In the genomic region with DNA sequence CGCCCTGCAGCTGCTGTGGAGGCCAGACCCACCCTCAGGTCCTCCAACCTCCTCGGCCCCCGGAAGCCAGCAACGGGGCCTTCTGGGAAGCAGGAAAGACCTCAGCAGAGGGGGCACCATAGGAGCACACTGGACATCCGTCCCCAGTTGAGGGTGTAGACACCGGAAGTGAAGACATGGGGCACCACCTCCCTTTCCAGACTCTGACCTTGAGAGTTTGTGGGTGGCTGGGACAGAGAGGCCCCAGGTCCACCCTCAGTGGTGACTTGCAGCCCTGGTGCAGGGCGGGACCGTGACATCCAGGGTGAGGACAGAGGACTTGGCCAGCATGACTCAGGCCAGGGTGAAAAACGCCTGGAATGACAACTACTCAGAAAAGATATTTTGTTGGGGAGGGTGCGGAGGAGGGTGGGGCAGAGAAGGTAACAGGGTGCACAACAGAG, we compare ENCODE assay signal across 8 cellular contexts. TPM values are rescaled to one million over a fixed set of nuclear protein-coding genes. Genes with fewer than 3 reads are reported as not detected.
DNase-seq lines count a peak whose midpoint lies in the region; ATAC-seq, FAIRE-seq and TF ChIP-seq lines count a peak whose summit lies in the region.

No MANE protein-coding gene starts in this region.

- peak overlapping the region; percentile 44 to 79 (median 72) for H3K27ac ChIP-seq in pancreas

- intact Hi-C loops in pancreas (cut with DNase I) = no loop called here

- ATAC-seq in pancreas (peak in 3 of 4 donors; percentile 54 to 66 (median 61)), GM21528 (IDR thresholded peaks at IDR 0.05; ENCODE audit: low FRiP score, unreplicated experiment) (no peak)

- no peak for DNase-seq in GM19239 (ENCODE audit: insufficient read length, low spot score)
- DNase-seq in T1000 (lab: John Stamatoyannopoulos, UW) = peak; percentile 85
- peak; percentile 94 to 97 for DNase-seq in foreskin fibroblast
- peak in 3 of 6 donors; percentile 36 to 58 (median 55) for DNase-seq in pancreas
- DNase-seq in medulla oblongata (ENCODE audit: extremely low spot score) = no peak
- no peak for DNase-seq in central memory CD4-positive, alpha-beta T cell
- no peak for DNase-seq in NCI-H2196 (lab: John Stamatoyannopoulos, UW; ENCODE audit: unreplicated experiment)

- peaks cover 0 to 10% (median 4%) of the 10 kb centered on the region in 3 donors for H3K4me1 ChIP-seq in pancreas

- TF ChIP-seq CTCF in foreskin fibroblast (IDR thresholded peaks at IDR 0.05; ENCODE audit: low read depth, low read length) (no peak), pancreas (IDR thresholded peaks at IDR 0.05) (no peak)

- peak; percentile 73 for FAIRE-seq in GM19239 (lab: Jason Lieb, UNC)
- FAIRE-seq in pancreas (lab: Jason Lieb, UNC) = no peak

- H3K27me3 ChIP-seq in pancreas = no peaks in the 10 kb centered on the region

- H3K4me3 ChIP-seq in foreskin fibroblast (ENCODE audit: low read depth in 1 of 2, low read length in 2 of 2) = peak overlapping the region; percentile 33 to 36
- no peak overlapping the region for H3K4me3 ChIP-seq in pancreas

- WGBS in pancreas, 2 donors = 62 to 71% methylated on average over 10 of the region's 10 CpGs

- no peaks in the 10 kb centered on the region for H3K36me3 ChIP-seq in pancreas

- H3K9me3 ChIP-seq in pancreas = no peaks in the 10 kb centered on the region

RNA-seq across cellular contexts. Expression of a gene that starts 19.9 kb away (rescaled TPM):
- 1 to 10 TPM in 5 of 6 donors, under 1 TPM in 1; 0.87 to 5.1 (median 2.7) TPM for total RNA-seq in pancreas
- polyA plus RNA-seq in pancreas = 1 to 10 TPM in 1 of 2 donors, under 1 TPM in 1; 0.21 to 4.1 TPM

RNA-seq across cellular contexts. Expression of a gene that starts 42.1 kb away (rescaled TPM):
- total RNA-seq in pancreas = 100 to 1,000 TPM in 1 of 6 donors, 10 to 100 TPM in 5; 39.9 to 128 (median 57.6) TPM
- polyA plus RNA-seq in pancreas = 10 to 100 TPM; 22.2 to 42.7 TPM

RNA-seq across cellular contexts. Expression of a gene that starts 42.5 kb away (rescaled TPM):
- total RNA-seq in pancreas = 10 to 100 TPM; 31.2 to 58.3 (median 35.8) TPM
- 10 to 100 TPM; 33.1 to 41.8 TPM for polyA plus RNA-seq in pancreas

Comparison
In these comparisons a context has a peak if more than half of its experiments do, and no peak if none do; other contexts are left out.
1. DNase-seq: peak in T1000 (single experiment) and foreskin fibroblast (2 of 2); none in GM19239 (single experiment), medulla oblongata (single experiment), central memory CD4-positive, alpha-beta T cell (single experiment) and NCI-H2196 (single experiment).
2. H3K4me3 ChIP-seq: peak in foreskin fibroblast (2 of 2); none in pancreas (0 of 4).